1 cellular context compared by ENCODE assay signal in genomic region chr7:13097508-13097907, GRCh38.
TF ChIP-seq lines count a peak whose summit lies in the region.

No MANE protein-coding gene starts in this region.

TF ChIP-seq in H1, 55 proteins besides CTCF, POLR2A, EP300 and RAD21:
- no peak for TF ChIP-seq SUZ12 (IDR thresholded peaks at IDR 0.05; ENCODE audit: low read length)
